ENCODE assay signal across 9 cellular contexts in the genomic region with DNA sequence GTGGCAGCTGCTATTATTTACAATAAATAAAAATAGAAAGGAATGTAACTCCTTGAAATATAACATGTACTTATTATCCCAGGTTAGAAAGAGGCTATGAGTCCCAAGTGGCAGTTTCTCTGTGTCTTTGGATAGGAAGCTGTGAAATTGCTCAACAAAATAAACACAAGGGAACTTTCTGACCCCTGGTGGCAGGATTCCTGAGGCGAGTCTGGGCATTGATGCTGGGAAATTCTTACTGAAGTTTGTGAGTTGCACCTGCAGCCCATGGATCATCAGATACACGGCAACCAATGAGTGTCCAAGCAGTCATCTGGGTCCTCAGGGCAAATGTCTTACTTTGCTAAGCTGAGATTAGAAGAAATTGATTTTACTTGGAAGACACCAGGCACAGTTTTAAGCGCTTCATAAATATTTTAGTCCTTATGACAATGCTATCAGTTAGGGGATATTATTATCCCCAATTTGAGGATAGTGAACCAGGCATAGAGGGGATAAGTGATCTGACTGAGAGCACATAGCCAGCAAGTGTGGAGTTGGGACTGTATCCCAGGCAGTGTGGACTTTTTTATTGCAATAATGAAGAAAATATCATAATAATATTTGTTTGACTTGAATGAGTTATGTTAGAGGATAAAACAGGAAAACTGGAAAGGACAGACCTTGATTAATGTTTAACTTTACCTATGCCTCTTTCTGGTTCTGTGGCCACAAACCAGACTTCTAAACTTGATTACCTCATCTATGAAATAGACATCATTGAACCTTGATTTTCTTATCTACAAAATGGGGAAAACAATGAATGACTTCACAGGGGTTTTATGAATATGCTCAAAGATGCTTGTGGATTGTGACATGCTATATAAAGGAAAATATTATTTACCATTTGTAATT.
A peak's percentile ranks its signal among the peaks of the same experiment; 100 is the strongest.
DNase-seq lines count a peak whose midpoint lies in the region; ATAC-seq and TF ChIP-seq lines count a peak whose summit lies in the region.
"Had no signal": no experiment of that assay in that cellular context is flagged by ENCODE, and none has a peak within 500 bp of the region (broad histone marks: within the 10 kb centered on the region; RNA-seq: fewer than 3 reads in every experiment).

No MANE protein-coding gene starts in this region.

- H3K4me3 ChIP-seq in NB4 (ENCODE audit: low read depth, low read length) (no peak overlapping the region), choroid plexus epithelial cell (ENCODE audit: low read depth, low read length) (no peak overlapping the region)
- H3K4me3 ChIP-seq: SJSA1 had no signal

- TF ChIP-seq CTCF in NB4 (IDR thresholded peaks at IDR 0.05; ENCODE audit: low read depth, low read length) = peak; percentile 74
- peak; percentile 69 for TF ChIP-seq CTCF in choroid plexus epithelial cell (conservative IDR thresholded peaks at IDR 0.05; ENCODE audit: low read depth, low read length)

- no peak for ATAC-seq in HG03354 (IDR thresholded peaks at IDR 0.05; ENCODE audit: poor library complexity, severe bottlenecking, unreplicated experiment)
- no peak for ATAC-seq in activated CD4-positive, CD25-positive, alpha-beta regulatory T cell treated with anti-CD3 and anti-CD28 coated beads, Interleukin-2, amount 50 U/mL, for 24 hours
- no peak for ATAC-seq in HG03025 (IDR thresholded peaks at IDR 0.05; ENCODE audit: low FRiP score, unreplicated experiment)

- DNase-seq in G401 (ENCODE audit: low spot score) (peak; percentile 31), NB4 (ENCODE audit: low read depth) (peak; percentile 53), choroid plexus epithelial cell (ENCODE audit: low read depth) (peak; percentile 55), medulla oblongata (ENCODE audit: extremely low spot score) (peak; percentile 45), ureter (ENCODE audit: low spot score) (no peak)

- no peak for TF ChIP-seq POLR2A in NB4 (IDR thresholded peaks at IDR 0.05; ENCODE audit: extremely low read depth, insufficient read length)

- in situ Hi-C loops in G401 (cut with HindIII; ENCODE audit: low sequenced_read_pairs) = no loop called here
